29 cellular contexts compared by ENCODE assay signal in the genomic region with DNA sequence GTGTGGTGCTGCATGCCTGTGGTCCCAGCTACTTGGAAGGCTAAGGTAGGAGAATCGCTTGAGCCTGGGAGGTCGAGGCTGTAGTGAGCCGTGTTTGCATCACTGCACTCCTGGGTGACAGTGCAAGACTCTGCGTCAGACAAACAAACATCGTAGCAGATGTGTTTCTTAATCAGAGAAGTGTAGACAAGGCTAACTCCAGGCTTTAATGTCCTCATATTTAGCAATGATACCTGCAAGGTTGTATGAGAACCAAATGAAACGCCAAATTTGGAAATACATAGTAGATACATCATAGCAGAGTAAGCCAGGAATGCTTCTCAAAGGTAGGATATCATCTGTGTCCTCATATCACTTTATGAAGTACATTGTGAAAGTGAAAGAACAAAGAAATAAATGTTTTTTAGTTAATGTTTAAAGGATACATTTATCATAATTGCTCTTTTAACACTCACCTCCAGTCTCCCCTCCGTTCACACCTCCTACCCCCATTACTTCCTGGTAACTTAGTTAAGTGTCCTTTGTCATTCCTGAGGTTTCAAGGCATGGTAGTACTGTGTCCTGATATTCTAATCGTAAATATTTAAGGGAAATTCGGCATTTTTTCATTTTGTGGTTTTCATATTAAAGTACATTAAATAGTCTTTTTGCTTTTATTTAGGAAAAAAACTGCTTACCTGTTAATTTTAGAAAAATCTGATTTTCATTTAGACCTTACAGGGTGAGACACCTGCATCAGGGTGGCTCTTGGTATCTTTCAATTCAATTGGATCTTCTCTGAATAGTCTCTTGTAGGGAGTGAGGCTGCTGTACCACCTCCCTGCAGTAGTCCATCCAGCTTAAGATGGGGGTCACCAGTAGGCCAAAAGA.
"Had no signal": no experiment of that assay in that cellular context is flagged by ENCODE, and none has a peak within 500 bp of the region (broad histone marks: within the 10 kb centered on the region; RNA-seq: fewer than 3 reads in every experiment).

No MANE protein-coding gene starts in this region.

- H3K9me3 Mint-ChIP-seq: activated CD4-positive, alpha-beta memory T cell treated with anti-CD3 and anti-CD28 coated beads for 36 hours; activated naive CD4-positive, alpha-beta T cell treated with anti-CD3 and anti-CD28 coated beads, Interleukin-2, amount 10 ng/mL, durations not matched to agents 7 days and 5 days; activated naive CD8-positive, alpha-beta T cell treated with anti-CD3 and anti-CD28 coated beads, Interleukin-2, amount 10 ng/mL, durations not matched to agents 7 days and 5 days; activated T-helper 1 cell treated with anti-CD3 and anti-CD28 coated beads, Interleukin-12 subunit alpha, Interleukin-12 subunit beta, Interleukin-2, Interleukin-4 antibody, amounts not matched to agents 30 ng/mL and 10 ng/mL and 1 ng/mL, durations not matched to agents 14 hours and 24 hours and 36 hours; central memory CD8-positive, alpha-beta T cell; dendritic cell treated with granulocyte-macrophage colony-stimulating factor and Interleukin-4, amounts not matched to agents 40 ng/mL and 50 ng/mL, for 4 days; mesothelial cell of epicardium; naive thymus-derived CD4-positive, alpha-beta T cell; stimulated activated naive CD8-positive, alpha-beta T cell treated with anti-CD3 and anti-CD28 coated beads, Interleukin-15, amount 100 ng/mL, for 72 hours; T-helper 1 cell treated with Interleukin-12 subunit alpha and Interleukin-12 subunit beta and Interleukin-4 antibody, amounts not matched to agents 30 μg/mL and 1 μg/mL, for 36 hours had no signal

- H3K9me3 ChIP-seq: breast epithelium, gastrocnemius medialis, pancreas, prostate gland, tibial nerve had no signal

- H3K27ac ChIP-seq: breast epithelium, gastrocnemius medialis, pancreas, prostate gland, tibial nerve, WERI-Rb-1 had no signal

- H3K27me3 Mint-ChIP-seq: activated CD4-positive, alpha-beta memory T cell treated with anti-CD3 and anti-CD28 coated beads for 36 hours; activated naive CD4-positive, alpha-beta T cell treated with anti-CD3 and anti-CD28 coated beads, Interleukin-2, amount 10 ng/mL, durations not matched to agents 7 days and 5 days; activated naive CD8-positive, alpha-beta T cell treated with anti-CD3 and anti-CD28 coated beads, Interleukin-2, amount 10 ng/mL, durations not matched to agents 7 days and 5 days; central memory CD8-positive, alpha-beta T cell; dendritic cell treated with granulocyte-macrophage colony-stimulating factor and Interleukin-4, amounts not matched to agents 40 ng/mL and 50 ng/mL, for 4 days; naive thymus-derived CD4-positive, alpha-beta T cell; stimulated activated naive CD8-positive, alpha-beta T cell treated with anti-CD3 and anti-CD28 coated beads, Interleukin-15, amount 100 ng/mL, for 72 hours had no signal

- H3K4me3 ChIP-seq: breast epithelium, gastrocnemius medialis, pancreas, prostate gland, tibial nerve had no signal

- H3K36me3 ChIP-seq: breast epithelium, prostate gland, WERI-Rb-1 had no signal

- FAIRE-seq: endometrium, pancreas had no signal

- H3K4me1 Mint-ChIP-seq: activated naive CD4-positive, alpha-beta T cell treated with anti-CD3 and anti-CD28 coated beads, Interleukin-2, amount 10 ng/mL, durations not matched to agents 7 days and 5 days; central memory CD8-positive, alpha-beta T cell; mesothelial cell of epicardium; stimulated activated naive CD8-positive, alpha-beta T cell treated with anti-CD3 and anti-CD28 coated beads, Interleukin-15, amount 100 ng/mL, for 72 hours had no signal

- H3K27ac Mint-ChIP-seq: activated CD4-positive, alpha-beta memory T cell treated with anti-CD3 and anti-CD28 coated beads for 36 hours; activated naive CD4-positive, alpha-beta T cell treated with anti-CD3 and anti-CD28 coated beads, Interleukin-2, amount 10 ng/mL, durations not matched to agents 7 days and 5 days; activated naive CD8-positive, alpha-beta T cell treated with anti-CD3 and anti-CD28 coated beads, Interleukin-2, amount 10 ng/mL, durations not matched to agents 7 days and 5 days; activated T-helper 1 cell treated with anti-CD3 and anti-CD28 coated beads, Interleukin-12 subunit alpha, Interleukin-12 subunit beta, Interleukin-2, Interleukin-4 antibody, amounts not matched to agents 30 ng/mL and 10 ng/mL and 1 ng/mL, durations not matched to agents 14 hours and 24 hours and 36 hours; dendritic cell treated with granulocyte-macrophage colony-stimulating factor and Interleukin-4, amounts not matched to agents 40 ng/mL and 50 ng/mL, for 4 days; mesothelial cell of epicardium; T-helper 1 cell treated with Interleukin-12 subunit alpha and Interleukin-12 subunit beta and Interleukin-4 antibody, amounts not matched to agents 30 μg/mL and 1 μg/mL, for 36 hours had no signal

- H3K27me3 ChIP-seq: breast epithelium, gastrocnemius medialis, pancreas, tibial nerve had no signal

- H3K4me3 Mint-ChIP-seq: activated CD4-positive, alpha-beta memory T cell treated with anti-CD3 and anti-CD28 coated beads for 36 hours; activated naive CD4-positive, alpha-beta T cell treated with anti-CD3 and anti-CD28 coated beads, Interleukin-2, amount 10 ng/mL, durations not matched to agents 7 days and 5 days; activated naive CD8-positive, alpha-beta T cell treated with anti-CD3 and anti-CD28 coated beads, Interleukin-2, amount 10 ng/mL, durations not matched to agents 7 days and 5 days; activated T-helper 1 cell treated with anti-CD3 and anti-CD28 coated beads, Interleukin-12 subunit alpha, Interleukin-12 subunit beta, Interleukin-2, Interleukin-4 antibody, amounts not matched to agents 30 ng/mL and 10 ng/mL and 1 ng/mL, durations not matched to agents 14 hours and 24 hours and 36 hours; central memory CD8-positive, alpha-beta T cell; dendritic cell treated with granulocyte-macrophage colony-stimulating factor and Interleukin-4, amounts not matched to agents 40 ng/mL and 50 ng/mL, for 4 days; mesothelial cell of epicardium; naive thymus-derived CD4-positive, alpha-beta T cell; stimulated activated naive CD8-positive, alpha-beta T cell treated with anti-CD3 and anti-CD28 coated beads, Interleukin-15, amount 100 ng/mL, for 72 hours; T-helper 1 cell treated with Interleukin-12 subunit alpha and Interleukin-12 subunit beta and Interleukin-4 antibody, amounts not matched to agents 30 μg/mL and 1 μg/mL, for 36 hours had no signal

- H3K4me1 ChIP-seq: breast epithelium, gastrocnemius medialis, pancreas, prostate gland had no signal

- DNase-seq: activated CD4-positive, alpha-beta memory T cell treated with anti-CD3 and anti-CD28 coated beads for 36 hours; activated CD4-positive, alpha-beta T cell treated with anti-CD3 and anti-CD28 coated beads for 48 hours; activated CD8-positive, alpha-beta memory T cell treated with anti-CD3 and anti-CD28 coated beads, Interleukin-2, amount 50 U/mL, for 4 hours; activated gamma-delta T cell; activated naive CD4-positive, alpha-beta T cell treated with anti-CD3 and anti-CD28 coated beads, Interleukin-2, amount 10 ng/mL, durations not matched to agents 7 days and 5 days; activated naive CD8-positive, alpha-beta T cell treated with anti-CD3 and anti-CD28 coated beads, Interleukin-2, amount 10 ng/mL, durations not matched to agents 7 days and 5 days; activated T-cell treated with anti-CD3 and anti-CD28 coated beads, Interleukin-2, amount 50 U/mL, for 1 hour; amygdala; gastrocnemius medialis; glutamatergic neuron; islet precursor cell; left cardiac atrium; mammary epithelial cell; naive thymus-derived CD4-positive, alpha-beta T cell; pancreas; stimulated activated naive CD8-positive, alpha-beta T cell treated with anti-CD3 and anti-CD28 coated beads, Interleukin-15, amount 100 ng/mL, for 72 hours; SW 1271; T-helper 9 cell; WERI-Rb-1 had no signal

- ATAC-seq: activated CD4-positive, CD25-positive, alpha-beta regulatory T cell treated with anti-CD3 and anti-CD28 coated beads, Interleukin-2, amount 50 U/mL, for 24 hours; gastrocnemius medialis; left cardiac atrium; naive thymus-derived CD4-positive, alpha-beta T cell; stimulated activated naive CD8-positive, alpha-beta T cell treated with anti-CD3 and anti-CD28 coated beads, Interleukin-15, amount 100 ng/mL, for 72 hours had no signal
